In genomic region chr7:83118347-83119001, GRCh38 we compare ENCODE assay signal across 29 cellular contexts. TPM values are rescaled to one million over a fixed set of nuclear protein-coding genes. Genes with fewer than 3 reads are reported as not detected.
"Had no signal": no experiment of that assay in that cellular context is flagged by ENCODE, and none has a peak within 500 bp of the region (broad histone marks: within the 10 kb centered on the region; RNA-seq: fewer than 3 reads in every experiment).

No MANE protein-coding gene starts in this region.

- DNase-seq: activated B cell treated with CpG ODN at 0.5 μM for 24 hours; activated CD4-positive, alpha-beta memory T cell treated with anti-CD3 and anti-CD28 coated beads for 36 hours; activated CD4-positive, alpha-beta T cell treated with anti-CD3 and anti-CD28 coated beads for 4 hours; activated CD4-positive, alpha-beta T cell treated with anti-CD3 and anti-CD28 coated beads, Interleukin-2, amount 50 U/mL, for 1 hour; activated CD4-positive, CD25-positive, alpha-beta regulatory T cell treated with anti-CD3 and anti-CD28 coated beads, Interleukin-2, amount 50 U/mL, for 72 hours; activated CD8-positive, alpha-beta memory T cell treated with anti-CD3 and anti-CD28 coated beads, Interleukin-2, amount 10 ng/mL, durations not matched to agents 7 days and 5 days; activated CD8-positive, alpha-beta memory T cell treated with anti-CD3 and anti-CD28 coated beads, Interleukin-2, amount 50 U/mL, for 48 hours; activated effector memory CD4-positive, alpha-beta T cell treated with Interleukin-2 at 50 U/mL for 16 hours; activated naive CD4-positive, alpha-beta T cell treated with anti-CD3 and anti-CD28 coated beads, Interleukin-2, amount 10 ng/mL, durations not matched to agents 7 days and 5 days; activated naive CD8-positive, alpha-beta T cell treated with anti-CD3 and anti-CD28 coated beads, Interleukin-2, amount 50 U/mL, for 24 hours; activated T-cell treated with anti-CD3 and anti-CD28 coated beads, Interleukin-2, amount 50 U/mL, for 48 hours; anterior cingulate cortex; brain microvascular endothelial cell; central memory CD4-positive, alpha-beta T cell; NCI-H1105 treated with DMSO at 0.1 percent for 48 hours; NCI-H1436; NCI-H1694; NCI-H1930; NCI-H2081 treated with DMSO at 0.1 percent for 48 hours; NCI-H226; NCI-H446 treated with DMSO at 0.1 percent for 48 hours; NCI-H524; SHP77 treated with DMSO at 0.1 percent for 48 hours; SK-N-SH had no signal

- H3K4me3 Mint-ChIP-seq: activated B cell treated with CpG ODN at 0.5 μM for 24 hours; activated CD4-positive, alpha-beta memory T cell treated with anti-CD3 and anti-CD28 coated beads for 36 hours; activated CD8-positive, alpha-beta memory T cell treated with anti-CD3 and anti-CD28 coated beads, Interleukin-2, amount 10 ng/mL, durations not matched to agents 7 days and 5 days; activated naive CD4-positive, alpha-beta T cell treated with anti-CD3 and anti-CD28 coated beads, Interleukin-2, amount 10 ng/mL, durations not matched to agents 7 days and 5 days; activated naive CD8-positive, alpha-beta T cell; activated naive CD8-positive, alpha-beta T cell treated with anti-CD3 and anti-CD28 coated beads, Interleukin-2, amount 50 U/mL, for 24 hours; T-helper 1 cell treated with Interleukin-12 subunit alpha and Interleukin-12 subunit beta and Interleukin-4 antibody, amounts not matched to agents 30 μg/mL and 1 μg/mL, for 36 hours; T-helper 2 cell treated with Interferon-gamma antibody and Interleukin-4, amounts not matched to agents 5 μg/mL and 100 μg/mL, for 36 hours had no signal

- H3K27me3 ChIP-seq: brain microvascular endothelial cell had no signal

- H3K9me3 ChIP-seq: SJSA1 had no signal

- H3K4me2 ChIP-seq: SK-N-SH had no signal

- H3K36me3 Mint-ChIP-seq: activated CD4-positive, alpha-beta memory T cell treated with anti-CD3 and anti-CD28 coated beads for 36 hours; activated naive CD4-positive, alpha-beta T cell treated with anti-CD3 and anti-CD28 coated beads, Interleukin-2, amount 10 ng/mL, durations not matched to agents 7 days and 5 days; activated naive CD8-positive, alpha-beta T cell had no signal

- H3K27ac ChIP-seq: brain microvascular endothelial cell, SJSA1 had no signal

- H3K4me1 ChIP-seq: SJSA1 had no signal

- H3K4me1 Mint-ChIP-seq: activated B cell treated with CpG ODN at 0.5 μM for 24 hours; activated CD8-positive, alpha-beta memory T cell treated with anti-CD3 and anti-CD28 coated beads, Interleukin-2, amount 10 ng/mL, durations not matched to agents 7 days and 5 days; activated naive CD4-positive, alpha-beta T cell treated with anti-CD3 and anti-CD28 coated beads, Interleukin-2, amount 10 ng/mL, durations not matched to agents 7 days and 5 days; activated naive CD8-positive, alpha-beta T cell treated with anti-CD3 and anti-CD28 coated beads, Interleukin-2, amount 50 U/mL, for 24 hours had no signal

- H3K4me3 ChIP-seq: SJSA1 had no signal

- H3K9ac ChIP-seq: SK-N-SH had no signal

- H3K27me3 Mint-ChIP-seq: activated B cell treated with CpG ODN at 0.5 μM for 24 hours; activated CD4-positive, alpha-beta memory T cell treated with anti-CD3 and anti-CD28 coated beads for 36 hours; activated CD8-positive, alpha-beta memory T cell treated with anti-CD3 and anti-CD28 coated beads, Interleukin-2, amount 10 ng/mL, durations not matched to agents 7 days and 5 days; activated naive CD4-positive, alpha-beta T cell treated with anti-CD3 and anti-CD28 coated beads, Interleukin-2, amount 10 ng/mL, durations not matched to agents 7 days and 5 days; activated naive CD8-positive, alpha-beta T cell; activated naive CD8-positive, alpha-beta T cell treated with anti-CD3 and anti-CD28 coated beads, Interleukin-2, amount 50 U/mL, for 24 hours had no signal

- H3K27ac Mint-ChIP-seq: activated B cell treated with CpG ODN at 0.5 μM for 24 hours; activated CD4-positive, alpha-beta memory T cell treated with anti-CD3 and anti-CD28 coated beads for 36 hours; activated CD8-positive, alpha-beta memory T cell treated with anti-CD3 and anti-CD28 coated beads, Interleukin-2, amount 10 ng/mL, durations not matched to agents 7 days and 5 days; activated naive CD4-positive, alpha-beta T cell treated with anti-CD3 and anti-CD28 coated beads, Interleukin-2, amount 10 ng/mL, durations not matched to agents 7 days and 5 days; activated naive CD8-positive, alpha-beta T cell; activated naive CD8-positive, alpha-beta T cell treated with anti-CD3 and anti-CD28 coated beads, Interleukin-2, amount 50 U/mL, for 24 hours; T-helper 1 cell treated with Interleukin-12 subunit alpha and Interleukin-12 subunit beta and Interleukin-4 antibody, amounts not matched to agents 30 μg/mL and 1 μg/mL, for 36 hours; T-helper 2 cell treated with Interferon-gamma antibody and Interleukin-4, amounts not matched to agents 5 μg/mL and 100 μg/mL, for 36 hours had no signal

- ATAC-seq: activated CD8-positive, alpha-beta memory T cell treated with anti-CD3 and anti-CD28 coated beads, Interleukin-2, amount 10 ng/mL, durations not matched to agents 7 days and 5 days; activated naive CD8-positive, alpha-beta T cell treated with anti-CD3 and anti-CD28 coated beads, Interleukin-2, amount 50 U/mL, for 24 hours; Panc1 had no signal

- H3K36me3 ChIP-seq: brain microvascular endothelial cell, SJSA1 had no signal

RNA-seq across cellular contexts. Expression of gene PCLO, which starts 44.2 kb away (rescaled TPM):
- total RNA-seq: activated CD8-positive, alpha-beta memory T cell treated with anti-CD3 and anti-CD28 coated beads, Interleukin-2, amount 10 ng/mL, durations not matched to agents 7 days and 5 days had no signal
